In genomic region chrX:133045986-133046385, GRCh38 we compare ENCODE assay signal across 11 cellular contexts. TPM values are rescaled to one million over a fixed set of nuclear protein-coding genes. Genes with fewer than 3 reads are reported as not detected.
A peak's percentile ranks its signal among the peaks of the same experiment; 100 is the strongest.
DNase-seq lines count a peak whose midpoint lies in the region; ATAC-seq and TF ChIP-seq lines count a peak whose summit lies in the region.
"Had no signal": no experiment of that assay in that cellular context is flagged by ENCODE, and none has a peak within 500 bp of the region (broad histone marks: within the 10 kb centered on the region; RNA-seq: fewer than 3 reads in every experiment).

No MANE protein-coding gene starts in this region.

- in situ Hi-C loops in IMR-90 (cut with MboI; ENCODE audit: low sequenced_read_pairs) = no loop called here

- no peak overlapping the region for H2BK15ac ChIP-seq in IMR-90 (ENCODE audit: low read depth, low read length)

- H3K9me3 ChIP-seq in IMR-90 (ENCODE audit: control insufficient read depth, insufficient read depth, low read length) = no peaks in the 10 kb centered on the region
- H3K9me3 ChIP-seq: pancreas had no signal

- no peaks in the 10 kb centered on the region for H3K9me1 ChIP-seq in IMR-90 (ENCODE audit: insufficient read depth, low read length)

- H3K23ac ChIP-seq in IMR-90 (ENCODE audit: low read depth, low read length) = no peak overlapping the region

- CTCF ChIA-PET in IMR-90 (lab: Yijun Ruan, JAX) = no interaction called here

- TF ChIP-seq POLR2A in IMR-90 (IDR thresholded peaks at IDR 0.05; ENCODE audit: low read depth, low read length) = no peak

- dilution Hi-C loops in IMR-90 (cut with HindIII; ENCODE audit: low sequenced_read_pairs, unreplicated experiment) = no loop called here

- no peak overlapping the region for H2BK5ac ChIP-seq in IMR-90 (ENCODE audit: low read depth, low read length, poor library complexity, severe bottlenecking)

- H3K4me3 ChIP-seq in IMR-90 (ENCODE audit: insufficient read depth, low read depth, low read length) = no peak overlapping the region
- H3K4me3 ChIP-seq: pancreas had no signal

- TF ChIP-seq CTCF in IMR-90 (conservative IDR thresholded peaks at IDR 0.05; ENCODE audit: low read depth, low read length) = peak; percentile 23; the same call in 1 of the 2 replicates

- no peak overlapping the region for H2BK20ac ChIP-seq in IMR-90 (ENCODE audit: low read depth, low read length)

- H4K5ac ChIP-seq in IMR-90 (ENCODE audit: low read depth, low read length) = no peak overlapping the region

- H2AK5ac ChIP-seq in IMR-90 (ENCODE audit: low read depth, low read length) = no peak overlapping the region

- H3K27ac ChIP-seq in IMR-90 (ENCODE audit: insufficient read depth, low read length) = no peak overlapping the region
- H3K27ac ChIP-seq: pancreas had no signal

- H3K36me3 Mint-ChIP-seq in activated T-cell treated with anti-CD3 and anti-CD28 coated beads, Interleukin-2, amount 50 U/mL, for 4 hours (ENCODE audit: insufficient read depth) = no peaks in the 10 kb centered on the region

- H4K8ac ChIP-seq in IMR-90 (ENCODE audit: low read depth in 2 of 2, low read length in 2 of 2) = no peak overlapping the region

- peak; percentile 9 for DNase-seq in AG20443 (ENCODE audit: low spot score)
- peak; percentile 1 for DNase-seq in IMR-90
- peak; percentile 14 for DNase-seq in amniotic stem cell (lab: John Stamatoyannopoulos, UW)
- peak; percentile 1 for DNase-seq in kidney glomerular epithelial cell (lab: John Stamatoyannopoulos, UW)
- DNase-seq in activated T-cell treated with anti-CD3 and anti-CD28 coated beads, Interleukin-2, amount 50 U/mL, for 4 hours = no peak
- no peak for DNase-seq in activated T-cell treated with anti-CD3 and anti-CD28 coated beads, Interleukin-2, amount 50 U/mL, for 1 hour
- DNase-seq in NCI-H2196 treated with DMSO at 0.1 percent for 48 hours (lab: John Stamatoyannopoulos, UW; ENCODE audit: unreplicated experiment) = no peak
- DNase-seq: activated CD4-positive, alpha-beta T cell treated with anti-CD3 and anti-CD28 coated beads, Interleukin-2, amount 50 U/mL, for 4 hours; HCEC 1CT had no signal

- no peaks in the 10 kb centered on the region for H3K36me3 ChIP-seq in IMR-90 (ENCODE audit: control insufficient read depth, insufficient read depth, low read length)
- H3K36me3 ChIP-seq: pancreas had no signal

- no CpG with 5 or more reads among the region's 2 CpGs for WGBS in IMR-90 (ENCODE audit: extremely low coverage in 2 of 2, insufficient read length in 1 of 2), 2 experiments

- peak; percentile 26; the same call in 1 of the 2 replicates for TF ChIP-seq RAD21 in IMR-90 (IDR thresholded peaks at IDR 0.05; ENCODE audit: low read length)

- H2BK120ac ChIP-seq in IMR-90 (ENCODE audit: low read depth, low read length) = no peak overlapping the region

- no peaks in the 10 kb centered on the region for H3K27me3 ChIP-seq in IMR-90 (ENCODE audit: control insufficient read depth, insufficient read depth, low read length)

- no peak overlapping the region for H3K4ac ChIP-seq in IMR-90 (ENCODE audit: low read depth, low read length)

- POLR2A ChIA-PET in IMR-90 (lab: Charles Lee; ENCODE audit: unreplicated experiment) = no interaction called here

- no peak overlapping the region for H3K9ac ChIP-seq in IMR-90 (ENCODE audit: low read depth, low read length)

- no peak overlapping the region for H2AFZ ChIP-seq in IMR-90 (replicated peaks; ENCODE audit: low read length, poor library complexity)

- no peak overlapping the region for H2AK9ac ChIP-seq in IMR-90 (replicated peaks; ENCODE audit: low read depth, low read length, poor library complexity)

- no peaks in the 10 kb centered on the region for H3K79me1 ChIP-seq in IMR-90 (ENCODE audit: low read depth in 1 of 2, low read length in 2 of 2)

- H3K4me3 Mint-ChIP-seq in activated T-cell treated with anti-CD3 and anti-CD28 coated beads, Interleukin-2, amount 50 U/mL, for 4 hours = no peak overlapping the region

- no peak overlapping the region for H4K91ac ChIP-seq in IMR-90 (ENCODE audit: insufficient read depth, low read depth, low read length)

- BruUV-seq in IMR-90 (replicated peaks; lab: Mats Ljungman, UMichigan) = no TSS peak

- no peaks in the 10 kb centered on the region for H3K4me1 ChIP-seq in IMR-90 (ENCODE audit: control insufficient read depth, insufficient read depth, low read length)
- H3K4me1 ChIP-seq: pancreas had no signal

- no peaks in the 10 kb centered on the region for H4K20me1 ChIP-seq in IMR-90 (ENCODE audit: insufficient read depth, low read length)

- H3K9me3 Mint-ChIP-seq in activated T-cell treated with anti-CD3 and anti-CD28 coated beads, Interleukin-2, amount 50 U/mL, for 4 hours = no peaks in the 10 kb centered on the region

- no peak overlapping the region for H3K56ac ChIP-seq in IMR-90 (ENCODE audit: extremely low read depth, insufficient read depth, low read length)

- no peak for ATAC-seq in IMR-90 (ENCODE audit: low read depth)
- no peak for ATAC-seq in activated T-cell treated with anti-CD3 and anti-CD28 coated beads, Interleukin-2, amount 50 U/mL, for 4 hours
- ATAC-seq in GM21619 (IDR thresholded peaks at IDR 0.05; ENCODE audit: unreplicated experiment) = no peak

- no peak overlapping the region for H3K18ac ChIP-seq in IMR-90 (ENCODE audit: low read depth, low read length)

- no peaks in the 10 kb centered on the region for H3K27me3 Mint-ChIP-seq in activated T-cell treated with anti-CD3 and anti-CD28 coated beads, Interleukin-2, amount 50 U/mL, for 4 hours (ENCODE audit: low read depth)

- H3K4me2 ChIP-seq in IMR-90 (ENCODE audit: low read depth, low read length) = no peak overlapping the region

- no peak overlapping the region for H3K14ac ChIP-seq in IMR-90 (replicated peaks; ENCODE audit: low read depth, low read length)

- H3K4me1 Mint-ChIP-seq in activated T-cell treated with anti-CD3 and anti-CD28 coated beads, Interleukin-2, amount 50 U/mL, for 4 hours (ENCODE audit: low read depth) = no peaks in the 10 kb centered on the region

- intact Hi-C loops in IMR-90 (cut with micrococcal nuclease) = no loop called here

TF ChIP-seq in IMR-90, 13 proteins besides CTCF, POLR2A, EP300 and RAD21:
- peak; percentile 15; the same call in 1 of the 2 replicates for TF ChIP-seq SMC3 (IDR thresholded peaks at IDR 0.05; ENCODE audit: low read depth, low read length)
- TF ChIP-seq RFX5 (IDR thresholded peaks at IDR 0.05; ENCODE audit: low read depth, low read length) = no peak

RNA-seq across cellular contexts. Expression of gene USP26, which starts 50.9 kb away (rescaled TPM):
- total RNA-seq in IMR-90 (2012; rRNA removed) = not detected in 2 replicates
- polyA plus RNA-seq in IMR-90 (2012; rRNA removed) = not detected in 2 replicates
- not detected in 2 replicates for polyA plus RNA-seq in IMR-90 (2012; cell fraction: cytosol; rRNA removed)
- not detected in 2 replicates for polyA plus RNA-seq in IMR-90 (2012; cell fraction: nucleus; rRNA removed; ENCODE audit: low replicate concordance)
- total RNA-seq in activated T-cell treated with anti-CD3 and anti-CD28 coated beads, Interleukin-2, amount 50 U/mL, for 4 hours = not detected
- total RNA-seq: pancreas had no signal
- polyA plus RNA-seq: pancreas had no signal

Comparison
In these comparisons a context has a peak if more than half of its experiments do, and no peak if none do; other contexts are left out.
1. DNase-seq: peak in AG20443 (single experiment), IMR-90 (single experiment), amniotic stem cell (single experiment) and kidney glomerular epithelial cell (single experiment); none in activated T-cell treated with anti-CD3 and anti-CD28 coated beads, Interleukin-2, amount 50 U/mL, for 4 hours (single experiment), activated T-cell treated with anti-CD3 and anti-CD28 coated beads, Interleukin-2, amount 50 U/mL, for 1 hour (single experiment) and NCI-H2196 treated with DMSO at 0.1 percent for 48 hours (single experiment).